Comparison of ENCODE assay signal across 33 cellular contexts in the genomic region with DNA sequence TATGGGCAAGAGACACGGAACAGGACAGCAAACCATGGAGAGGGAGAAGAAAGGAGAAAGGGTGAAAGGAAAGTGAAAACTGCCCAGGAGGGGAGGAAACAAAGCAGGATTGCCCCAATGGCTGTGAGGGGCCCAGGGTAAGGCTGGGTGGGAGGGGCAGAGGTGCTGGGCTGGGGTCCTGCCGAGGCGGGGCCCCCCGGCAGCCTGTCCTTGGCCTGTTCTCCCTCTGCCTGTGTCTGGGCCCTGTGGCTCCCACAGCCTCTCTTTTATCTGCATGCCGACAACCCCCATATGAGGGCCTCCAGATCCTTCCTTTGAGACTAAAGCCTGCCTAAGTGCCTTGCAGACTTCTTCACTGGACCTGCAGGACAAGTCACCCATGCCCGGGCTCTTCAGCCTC. TPM values are rescaled to one million over a fixed set of nuclear protein-coding genes. Genes with fewer than 3 reads are reported as not detected.
DNase-seq lines count a peak whose midpoint lies in the region; ATAC-seq and TF ChIP-seq lines count a peak whose summit lies in the region.
"Had no signal": no experiment of that assay in that cellular context is flagged by ENCODE, and none has a peak within 500 bp of the region (broad histone marks: within the 10 kb centered on the region; RNA-seq: fewer than 3 reads in every experiment).

No MANE protein-coding gene starts in this region.

- no peak overlapping the region for H3K27ac ChIP-seq in sigmoid colon
- H3K27ac ChIP-seq in osteoblast (ENCODE audit: low read depth, low read length), result no peak overlapping the region
- H3K27ac ChIP-seq: ascending aorta, cardiac muscle cell, KMS-11, psoas muscle, VCaP had no signal

- H2AFZ ChIP-seq in osteoblast (ENCODE audit: low read length), result no peak overlapping the region

- TF ChIP-seq CTCF in glutamatergic neuron (IDR thresholded peaks at IDR 0.05; ENCODE audit: partially characterized antibody, unreplicated experiment), result no peak
- no peak for TF ChIP-seq CTCF in sigmoid colon (IDR thresholded peaks at IDR 0.05)
- no peak for TF ChIP-seq CTCF in osteoblast (IDR thresholded peaks at IDR 0.05; ENCODE audit: extremely low read depth, low read depth, low read length)

- 95 to 99% methylated on average over 6 of the region's 6 CpGs for WGBS in sigmoid colon, 2 donors

- no peak for ATAC-seq in T-helper 17 cell
- ATAC-seq in stimulated activated naive B cell treated with anti-CD40 and anti-IgM and Interleukin-4, amounts not matched to agents 10 μg/mL and 1 μg/mL and 100 μg/mL, for 72 hours (replicated peaks), result no peak
- ATAC-seq: activated CD8-positive, alpha-beta memory T cell treated with anti-CD3 and anti-CD28 coated beads, Interleukin-2, amount 10 ng/mL, durations not matched to agents 7 days and 5 days; activated naive CD4-positive, alpha-beta T cell treated with anti-CD3 and anti-CD28 coated beads, Interleukin-2, amount 50 U/mL, for 72 hours; effector memory CD8-positive, alpha-beta T cell; GM12878; left ventricle myocardium superior; PC-3; psoas muscle; Right ventricle myocardium inferior; sciatic nerve had no signal

- H3K9me3 ChIP-seq in T-helper 17 cell (ENCODE audit: control insufficient read depth, low read length, poor library complexity, severe bottlenecking), result no peaks in the 10 kb centered on the region
- no peaks in the 10 kb centered on the region for H3K9me3 ChIP-seq in sigmoid colon
- H3K9me3 ChIP-seq in osteoblast (ENCODE audit: low read depth, low read length), result no peaks in the 10 kb centered on the region
- H3K9me3 ChIP-seq: ascending aorta, BE2C, MG63, psoas muscle had no signal

- H3K27ac Mint-ChIP-seq in activated naive CD4-positive, alpha-beta T cell treated with anti-CD3 and anti-CD28 coated beads, Interleukin-2, amount 10 ng/mL, durations not matched to agents 7 days and 5 days, result peak overlapping the region; percentile 38
- H3K27ac Mint-ChIP-seq in activated naive CD4-positive, alpha-beta T cell treated with anti-CD3 and anti-CD28 coated beads for 36 hours, result no peak overlapping the region
- H3K27ac Mint-ChIP-seq in T-helper 17 cell, result peak overlapping the region; percentile 57
- H3K27ac Mint-ChIP-seq in glutamatergic neuron (ENCODE audit: unreplicated experiment), result peak overlapping the region; percentile 7
- no peak overlapping the region for H3K27ac Mint-ChIP-seq in stimulated activated naive B cell treated with anti-CD40 and anti-IgM and Interleukin-4, amounts not matched to agents 10 μg/mL and 1 μg/mL and 100 μg/mL, for 72 hours
- H3K27ac Mint-ChIP-seq: activated CD4-positive, alpha-beta T cell treated with anti-CD3 and anti-CD28 coated beads, Interleukin-2, amount 10 ng/mL, durations not matched to agents 7 days and 5 days; activated CD8-positive, alpha-beta memory T cell treated with anti-CD3 and anti-CD28 coated beads, Interleukin-2, amount 10 ng/mL, durations not matched to agents 7 days and 5 days; mesothelial cell of epicardium had no signal

- no peaks in the 10 kb centered on the region for H3K27me3 Mint-ChIP-seq in activated naive CD4-positive, alpha-beta T cell treated with anti-CD3 and anti-CD28 coated beads, Interleukin-2, amount 10 ng/mL, durations not matched to agents 7 days and 5 days
- no peaks in the 10 kb centered on the region for H3K27me3 Mint-ChIP-seq in activated naive CD4-positive, alpha-beta T cell treated with anti-CD3 and anti-CD28 coated beads for 36 hours (ENCODE audit: low read depth)
- H3K27me3 Mint-ChIP-seq in T-helper 17 cell, result no peaks in the 10 kb centered on the region
- H3K27me3 Mint-ChIP-seq in glutamatergic neuron (ENCODE audit: unreplicated experiment), result peaks cover 15% of the 10 kb centered on the region
- H3K27me3 Mint-ChIP-seq in stimulated activated naive B cell treated with anti-CD40 and anti-IgM and Interleukin-4, amounts not matched to agents 10 μg/mL and 1 μg/mL and 100 μg/mL, for 72 hours, result no peaks in the 10 kb centered on the region
- H3K27me3 Mint-ChIP-seq: activated CD4-positive, alpha-beta T cell treated with anti-CD3 and anti-CD28 coated beads, Interleukin-2, amount 10 ng/mL, durations not matched to agents 7 days and 5 days; activated CD8-positive, alpha-beta memory T cell treated with anti-CD3 and anti-CD28 coated beads, Interleukin-2, amount 10 ng/mL, durations not matched to agents 7 days and 5 days; effector memory CD8-positive, alpha-beta T cell had no signal

- no peak for DNase-seq in activated naive CD4-positive, alpha-beta T cell treated with anti-CD3 and anti-CD28 coated beads, Interleukin-2, amount 10 ng/mL, durations not matched to agents 7 days and 5 days
- DNase-seq in activated naive CD4-positive, alpha-beta T cell treated with anti-CD3 and anti-CD28 coated beads for 36 hours, result no peak
- DNase-seq in T-helper 17 cell (no peak), glutamatergic neuron (no peak), sigmoid colon (peak; percentile 28), osteoblast (ENCODE audit: insufficient read length, low spot score, missing footprints) (no peak), OCI-M2 (lab: John Stamatoyannopoulos, UW; ENCODE audit: unreplicated experiment) (no peak)
- no peak for DNase-seq in stimulated activated naive B cell treated with anti-CD40 and anti-IgM and Interleukin-4, amounts not matched to agents 10 μg/mL and 1 μg/mL and 100 μg/mL, for 72 hours
- DNase-seq: activated CD4-positive, alpha-beta T cell treated with anti-CD3 and anti-CD28 coated beads, Interleukin-2, amount 10 ng/mL, durations not matched to agents 7 days and 5 days; activated CD8-positive, alpha-beta memory T cell treated with anti-CD3 and anti-CD28 coated beads, Interleukin-2, amount 10 ng/mL, durations not matched to agents 7 days and 5 days; BE2C; effector memory CD8-positive, alpha-beta T cell; left ventricle myocardium superior; MG63; NCI-H1105; NCI-H187; NCI-H524; nucleus accumbens; PC-3; psoas muscle; stimulated activated CD4-positive, alpha-beta T cell treated with anti-CD3 and anti-CD28 coated beads, Interleukin-12 subunit alpha, Interleukin-12 subunit beta, amount 100 ng/mL, for 4 hours; stimulated activated CD4-positive, alpha-beta T cell treated with anti-CD3 and anti-CD28 coated beads, Interleukin-2, amount 100 ng/mL, for 48 hours; trophoblast cell had no signal

- no peaks in the 10 kb centered on the region for H3K79me2 ChIP-seq in osteoblast (ENCODE audit: insufficient read depth, low read length)

- TF ChIP-seq POLR2A in sigmoid colon (IDR thresholded peaks at IDR 0.05), result no peak

- intact Hi-C loops in activated naive CD4-positive, alpha-beta T cell treated with anti-CD3 and anti-CD28 coated beads for 36 hours (cut with micrococcal nuclease), result no loop called here
- intact Hi-C loops in sigmoid colon (cut with DNase I), result no loop called here

- H3K4me3 ChIP-seq in sigmoid colon, result no peak overlapping the region
- no peak overlapping the region for H3K4me3 ChIP-seq in osteoblast (ENCODE audit: insufficient read depth, low read length)
- H3K4me3 ChIP-seq: ascending aorta, cardiac muscle cell, GM12878, MG63, psoas muscle had no signal

- no peak overlapping the region for H3K4me2 ChIP-seq in osteoblast (ENCODE audit: insufficient read depth, low read length)
- H3K4me2 ChIP-seq: KMS-11 had no signal

- H3K4me1 Mint-ChIP-seq in activated naive CD4-positive, alpha-beta T cell treated with anti-CD3 and anti-CD28 coated beads, Interleukin-2, amount 10 ng/mL, durations not matched to agents 7 days and 5 days, result no peaks in the 10 kb centered on the region
- H3K4me1 Mint-ChIP-seq in activated naive CD4-positive, alpha-beta T cell treated with anti-CD3 and anti-CD28 coated beads for 36 hours (ENCODE audit: low read depth), result peaks cover 3% of the 10 kb centered on the region
- H3K4me1 Mint-ChIP-seq in T-helper 17 cell, result peaks cover 7% of the 10 kb centered on the region
- H3K4me1 Mint-ChIP-seq in glutamatergic neuron (ENCODE audit: low read depth, unreplicated experiment), result peaks cover 36% of the 10 kb centered on the region
- H3K4me1 Mint-ChIP-seq in stimulated activated naive B cell treated with anti-CD40 and anti-IgM and Interleukin-4, amounts not matched to agents 10 μg/mL and 1 μg/mL and 100 μg/mL, for 72 hours, result no peaks in the 10 kb centered on the region
- H3K4me1 Mint-ChIP-seq: activated CD4-positive, alpha-beta T cell treated with anti-CD3 and anti-CD28 coated beads, Interleukin-2, amount 10 ng/mL, durations not matched to agents 7 days and 5 days; mesothelial cell of epicardium had no signal

- no peaks in the 10 kb centered on the region for H3K4me1 ChIP-seq in sigmoid colon
- H3K4me1 ChIP-seq in osteoblast (ENCODE audit: insufficient read depth, low read length), result peaks cover under 1% of the 10 kb centered on the region
- H3K4me1 ChIP-seq: ascending aorta, psoas muscle had no signal

- no peak overlapping the region for H3K4me3 Mint-ChIP-seq in activated naive CD4-positive, alpha-beta T cell treated with anti-CD3 and anti-CD28 coated beads, Interleukin-2, amount 10 ng/mL, durations not matched to agents 7 days and 5 days
- no peak overlapping the region for H3K4me3 Mint-ChIP-seq in activated naive CD4-positive, alpha-beta T cell treated with anti-CD3 and anti-CD28 coated beads for 36 hours
- H3K4me3 Mint-ChIP-seq in T-helper 17 cell, result no peak overlapping the region
- H3K4me3 Mint-ChIP-seq in glutamatergic neuron (ENCODE audit: unreplicated experiment), result no peak overlapping the region
- H3K4me3 Mint-ChIP-seq in stimulated activated naive B cell treated with anti-CD40 and anti-IgM and Interleukin-4, amounts not matched to agents 10 μg/mL and 1 μg/mL and 100 μg/mL, for 72 hours, result no peak overlapping the region
- H3K4me3 Mint-ChIP-seq: activated CD4-positive, alpha-beta T cell treated with anti-CD3 and anti-CD28 coated beads, Interleukin-2, amount 10 ng/mL, durations not matched to agents 7 days and 5 days; activated CD8-positive, alpha-beta memory T cell treated with anti-CD3 and anti-CD28 coated beads, Interleukin-2, amount 10 ng/mL, durations not matched to agents 7 days and 5 days; activated T-helper 1 cell treated with anti-CD3 and anti-CD28 coated beads, Interleukin-12 subunit alpha, Interleukin-12 subunit beta, Interleukin-2, Interleukin-4 antibody, amounts not matched to agents 30 ng/mL and 10 ng/mL and 1 ng/mL, durations not matched to agents 14 hours and 24 hours and 36 hours; effector memory CD8-positive, alpha-beta T cell; mesothelial cell of epicardium had no signal

- CTCF ChIA-PET in activated naive CD4-positive, alpha-beta T cell treated with anti-CD3 and anti-CD28 coated beads, Interleukin-2, amount 10 ng/mL, durations not matched to agents 7 days and 5 days (lab: Charles Lee), result no interaction called here
- CTCF ChIA-PET in activated naive CD4-positive, alpha-beta T cell treated with anti-CD3 and anti-CD28 coated beads for 36 hours (lab: Charles Lee), result no interaction called here

- TF ChIP-seq EP300 in sigmoid colon (IDR thresholded peaks at IDR 0.05), result no peak

- no peaks in the 10 kb centered on the region for H4K20me1 ChIP-seq in osteoblast (ENCODE audit: insufficient read depth, low read length)

- H3K36me3 ChIP-seq in sigmoid colon, result peaks cover 0 to 77% (median 16%) of the 10 kb centered on the region in 4 donors
- H3K36me3 ChIP-seq in osteoblast (ENCODE audit: insufficient read depth, low read length), result peaks cover 68% of the 10 kb centered on the region

- H3K36me3 Mint-ChIP-seq in activated naive CD4-positive, alpha-beta T cell treated with anti-CD3 and anti-CD28 coated beads, Interleukin-2, amount 10 ng/mL, durations not matched to agents 7 days and 5 days, result peaks cover 29% of the 10 kb centered on the region
- peaks cover 31% of the 10 kb centered on the region for H3K36me3 Mint-ChIP-seq in activated naive CD4-positive, alpha-beta T cell treated with anti-CD3 and anti-CD28 coated beads for 36 hours (ENCODE audit: low read depth)
- H3K36me3 Mint-ChIP-seq in T-helper 17 cell (ENCODE audit: low read depth), result peaks cover 2% of the 10 kb centered on the region
- peaks cover 6% of the 10 kb centered on the region for H3K36me3 Mint-ChIP-seq in glutamatergic neuron (ENCODE audit: unreplicated experiment)
- H3K36me3 Mint-ChIP-seq in stimulated activated naive B cell treated with anti-CD40 and anti-IgM and Interleukin-4, amounts not matched to agents 10 μg/mL and 1 μg/mL and 100 μg/mL, for 72 hours, result peaks cover 49 to 74% of the 10 kb centered on the region in 2 donors

- no peaks in the 10 kb centered on the region for H3K9me3 Mint-ChIP-seq in activated naive CD4-positive, alpha-beta T cell treated with anti-CD3 and anti-CD28 coated beads, Interleukin-2, amount 10 ng/mL, durations not matched to agents 7 days and 5 days
- H3K9me3 Mint-ChIP-seq in activated naive CD4-positive, alpha-beta T cell treated with anti-CD3 and anti-CD28 coated beads for 36 hours, result no peaks in the 10 kb centered on the region
- peaks cover 8% of the 10 kb centered on the region for H3K9me3 Mint-ChIP-seq in glutamatergic neuron (ENCODE audit: unreplicated experiment)
- H3K9me3 Mint-ChIP-seq in stimulated activated naive B cell treated with anti-CD40 and anti-IgM and Interleukin-4, amounts not matched to agents 10 μg/mL and 1 μg/mL and 100 μg/mL, for 72 hours, result no peaks in the 10 kb centered on the region
- H3K9me3 Mint-ChIP-seq: activated CD4-positive, alpha-beta T cell treated with anti-CD3 and anti-CD28 coated beads, Interleukin-2, amount 10 ng/mL, durations not matched to agents 7 days and 5 days; activated naive CD4-positive, alpha-beta T cell treated with anti-CD3 and anti-CD28 coated beads, Interleukin-2, amount 50 U/mL, for 72 hours; activated T-helper 1 cell treated with anti-CD3 and anti-CD28 coated beads, Interleukin-12 subunit alpha, Interleukin-12 subunit beta, Interleukin-2, Interleukin-4 antibody, amounts not matched to agents 30 ng/mL and 10 ng/mL and 1 ng/mL, durations not matched to agents 14 hours and 24 hours and 36 hours; effector memory CD8-positive, alpha-beta T cell; mesothelial cell of epicardium had no signal

- H3K27me3 ChIP-seq in sigmoid colon (no peaks in the 10 kb centered on the region), osteoblast (ENCODE audit: insufficient read depth, low read length) (no peaks in the 10 kb centered on the region)
- H3K27me3 ChIP-seq: ascending aorta, BE2C, cardiac muscle cell, MG63 had no signal

RNA-seq across cellular contexts. Expression of a gene that starts 15.5 kb away (rescaled TPM):
- 10 to 100 TPM; 39.0 to 43.7 TPM for total RNA-seq in activated naive CD4-positive, alpha-beta T cell treated with anti-CD3 and anti-CD28 coated beads for 36 hours
- 10 to 100 TPM; 43.0 to 44.7 TPM for total RNA-seq in T-helper 17 cell
- 101 TPM for total RNA-seq in glutamatergic neuron (ENCODE audit: unreplicated experiment)
- 10 to 100 TPM; 31.0 to 59.9 (median 44.9) TPM for total RNA-seq in sigmoid colon
- 10 to 100 TPM; 49.9 to 60.7 (median 51.8) TPM for polyA plus RNA-seq in sigmoid colon
- total RNA-seq in osteoblast, result 27.7 and 29.3 TPM in 2 replicates

RNA-seq across cellular contexts. Expression of a gene that starts 32.7 kb away (rescaled TPM):
- total RNA-seq in activated naive CD4-positive, alpha-beta T cell treated with anti-CD3 and anti-CD28 coated beads for 36 hours, result 100 to 1,000 TPM in 1 of 2 experiments, 10 to 100 TPM in 1; 99.6 to 107 TPM
- 10 to 100 TPM; 75.9 to 77.1 TPM for total RNA-seq in T-helper 17 cell
- total RNA-seq in glutamatergic neuron (ENCODE audit: unreplicated experiment), result 88.4 TPM
- total RNA-seq in sigmoid colon, result 10 to 100 TPM; 49.9 to 67.2 (median 59.5) TPM
- polyA plus RNA-seq in sigmoid colon, result 10 to 100 TPM; 19.2 to 60.6 (median 20.3) TPM
- total RNA-seq in osteoblast, result 47.7 and 51.4 TPM in 2 replicates

RNA-seq across cellular contexts. Expression of a gene that starts 32.8 kb away (rescaled TPM):
- total RNA-seq in activated naive CD4-positive, alpha-beta T cell treated with anti-CD3 and anti-CD28 coated beads for 36 hours, result 10 to 100 TPM; 10.6 to 11.3 TPM
- total RNA-seq in T-helper 17 cell (1 to 10 TPM; 3.7 to 7.5 TPM), glutamatergic neuron (ENCODE audit: unreplicated experiment) (10.6 TPM), sigmoid colon (1 to 10 TPM; 1.7 to 3.9 (median 3.0) TPM), osteoblast (8.3 and 9.0 TPM in 2 replicates)
- 1 to 10 TPM; 2.4 to 8.6 (median 4.6) TPM for polyA plus RNA-seq in sigmoid colon

RNA-seq across cellular contexts. Expression of a gene that starts 42.8 kb away (rescaled TPM):
- total RNA-seq in activated naive CD4-positive, alpha-beta T cell treated with anti-CD3 and anti-CD28 coated beads for 36 hours, result 10 to 100 TPM; 96.2 to 99.9 TPM
- total RNA-seq in T-helper 17 cell (100 to 1,000 TPM; 162 to 174 TPM), glutamatergic neuron (ENCODE audit: unreplicated experiment) (105 TPM), sigmoid colon (10 to 100 TPM; 57.4 to 62.2 (median 59.2) TPM), osteoblast (61.9 and 67.2 TPM in 2 replicates)
- 10 to 100 TPM; 43.5 to 55.3 (median 51.7) TPM for polyA plus RNA-seq in sigmoid colon

Comparison
In these comparisons a context has a peak if more than half of its experiments do, and no peak if none do; other contexts are left out.
1. H3K27ac Mint-ChIP-seq: peak in activated naive CD4-positive, alpha-beta T cell treated with anti-CD3 and anti-CD28 coated beads, Interleukin-2, amount 10 ng/mL, durations not matched to agents 7 days and 5 days (single experiment), T-helper 17 cell (single experiment) and glutamatergic neuron (single experiment); none in activated naive CD4-positive, alpha-beta T cell treated with anti-CD3 and anti-CD28 coated beads for 36 hours (single experiment) and stimulated activated naive B cell treated with anti-CD40 and anti-IgM and Interleukin-4, amounts not matched to agents 10 μg/mL and 1 μg/mL and 100 μg/mL, for 72 hours (single experiment).